Comparison of ENCODE assay signal across 11 cellular contexts in genomic region chr1:180098242-180098995, GRCh38. TPM values are rescaled to one million over a fixed set of nuclear protein-coding genes. Genes with fewer than 3 reads are reported as not detected.
DNase-seq lines count a peak whose midpoint lies in the region; ATAC-seq and TF ChIP-seq lines count a peak whose summit lies in the region.
"Had no signal": no experiment of that assay in that cellular context is flagged by ENCODE, and none has a peak within 500 bp of the region (broad histone marks: within the 10 kb centered on the region; RNA-seq: fewer than 3 reads in every experiment).

No MANE protein-coding gene starts in this region.

- no peak overlapping the region for H3K14ac ChIP-seq in trophoblast cell (ENCODE audit: low read length)

- H3K9me3 ChIP-seq in trophoblast cell (ENCODE audit: insufficient read depth, low read depth, low read length) = no peaks in the 10 kb centered on the region

- no peak overlapping the region for H2AK5ac ChIP-seq in trophoblast cell (ENCODE audit: low read length)

- no peak overlapping the region for H2BK5ac ChIP-seq in trophoblast cell (ENCODE audit: low read depth, low read length, poor library complexity)

- WGBS in trophoblast cell (ENCODE audit: extremely low coverage, insufficient coverage, insufficient read length) = no CpG with 5 or more reads among the region's 9 CpGs

- H2BK12ac ChIP-seq in trophoblast cell (ENCODE audit: low read length) = no peak overlapping the region

- peaks cover 1% of the 10 kb centered on the region for H3K36me3 ChIP-seq in BJ (ENCODE audit: control insufficient read depth, insufficient read depth, low read length)
- peaks cover 6 to 14% of the 10 kb centered on the region in 2 experiments for H3K36me3 ChIP-seq in trophoblast cell (ENCODE audit: control insufficient read depth in 1 of 2, insufficient read depth in 2 of 2, low read length in 2 of 2)

- H2BK120ac ChIP-seq in trophoblast cell (ENCODE audit: insufficient read depth, low read length, poor library complexity) = no peak overlapping the region

- H3K9ac ChIP-seq in trophoblast cell (ENCODE audit: low read length) = no peak overlapping the region

- H3K18ac ChIP-seq in trophoblast cell (ENCODE audit: low read length) = no peak overlapping the region

- H3K4me2 ChIP-seq in trophoblast cell (ENCODE audit: low read length) = no peak overlapping the region

- no peak overlapping the region for H3K4me3 ChIP-seq in BJ (ENCODE audit: low read depth, low read length)
- no peak overlapping the region for H3K4me3 ChIP-seq in trophoblast cell (ENCODE audit: low read depth, low read length)

- DNase-seq in BJ (ENCODE audit: low read depth) = peak; percentile 68
- DNase-seq in NCI-H226 = peak; percentile 78
- DNase-seq in trophoblast cell = peak; percentile 58 to 83
- DNase-seq in NCI-H187 treated with DMSO at 0.1 percent for 48 hours (lab: John Stamatoyannopoulos, UW) = no peak
- DNase-seq in hippocampal formation (lab: John Stamatoyannopoulos, UW) = no peak
- no peak for DNase-seq in NCI-H1417 treated with DMSO at 0.1 percent for 48 hours (lab: John Stamatoyannopoulos, UW)
- DNase-seq: Calu3; NK-92 treated with Interleukin-12 subunit alpha and Interleukin-12 subunit beta, amount 100 ng/mL, for 24 hours; substantia nigra had no signal

- H4K8ac ChIP-seq in trophoblast cell (ENCODE audit: low read depth, low read length) = no peak overlapping the region

- POLR2A ChIA-PET in BJ (lab: Charles Lee) = no interaction called here

- H3K79me1 ChIP-seq in trophoblast cell (ENCODE audit: low read length) = no peaks in the 10 kb centered on the region

- no peaks in the 10 kb centered on the region for H3K79me2 ChIP-seq in trophoblast cell (ENCODE audit: control insufficient read depth, insufficient read depth, low read length, poor library complexity)

- no peak for TF ChIP-seq CTCF in BJ (IDR thresholded peaks at IDR 0.05; ENCODE audit: insufficient read depth, low read depth, low read length)

- ATAC-seq in esophagus mucosa = peak; percentile 63
- ATAC-seq in HG03097 (IDR thresholded peaks at IDR 0.05; ENCODE audit: low FRiP score, unreplicated experiment) = no peak

- H3K4ac ChIP-seq in trophoblast cell (ENCODE audit: low read depth, low read length) = no peak overlapping the region

- CTCF ChIA-PET in BJ (lab: Yijun Ruan, JAX) = interaction anchor here (0.9 to 1.9 kb wide), 2 partner anchors 69 to 81 kb away, joined by 3 to 4 read pairs; no protein-coding TSS in a partner anchor

- no peak overlapping the region for H3K23ac ChIP-seq in trophoblast cell (ENCODE audit: low read length)

- H2AFZ ChIP-seq in trophoblast cell (ENCODE audit: insufficient read depth, low read length, poor library complexity) = no peak overlapping the region

- H3K27ac ChIP-seq in trophoblast cell (ENCODE audit: low read depth, low read length) = no peak overlapping the region

- H3K4me1 ChIP-seq in trophoblast cell (ENCODE audit: control insufficient read depth in 1 of 2, insufficient read depth in 2 of 2, low read length in 2 of 2) = no peaks in the 10 kb centered on the region

- H4K91ac ChIP-seq in trophoblast cell (ENCODE audit: low read depth, low read length) = no peak overlapping the region

- H3K27me3 ChIP-seq in BJ (ENCODE audit: control insufficient read depth, insufficient read depth, low read length) (no peaks in the 10 kb centered on the region), trophoblast cell (ENCODE audit: insufficient read depth, low read length) (no peaks in the 10 kb centered on the region)

- H4K12ac ChIP-seq in trophoblast cell (ENCODE audit: low read depth, low read length) = no peak overlapping the region

RNA-seq across cellular contexts. Expression of gene QSOX1, which starts 56.2 kb away (rescaled TPM):
- 240 and 503 TPM in 2 replicates for polyA plus RNA-seq in BJ (2011; rRNA removed)
- polyA minus RNA-seq in BJ (2011; rRNA and poly(A)+ RNA removed) = 70.4 and 75.4 TPM in 2 replicates
- total RNA-seq in esophagus mucosa = 116 TPM
- 89.3 and 101 TPM in 2 replicates for polyA plus RNA-seq in trophoblast cell (2013)

Comparison
In these comparisons a context has a peak if more than half of its experiments do, and no peak if none do; other contexts are left out.
1. DNase-seq: peak in BJ (single experiment), NCI-H226 (single experiment) and trophoblast cell (2 of 2); none in NCI-H187 treated with DMSO at 0.1 percent for 48 hours (single experiment), hippocampal formation (0 of 2) and NCI-H1417 treated with DMSO at 0.1 percent for 48 hours (single experiment).